In genomic region chr1:1435911-1436633, GRCh38 we compare ENCODE assay signal across 9 cellular contexts. TPM values are rescaled to one million over a fixed set of nuclear protein-coding genes. Genes with fewer than 3 reads are reported as not detected.
DNase-seq lines count a peak whose midpoint lies in the region; ATAC-seq, FAIRE-seq and TF ChIP-seq lines count a peak whose summit lies in the region.
"Had no signal": no experiment of that assay in that cellular context is flagged by ENCODE, and none has a peak within 500 bp of the region (broad histone marks: within the 10 kb centered on the region; RNA-seq: fewer than 3 reads in every experiment).

No MANE protein-coding gene starts in this region.

- H3K9me3 Mint-ChIP-seq in immature natural killer cell = no peaks in the 10 kb centered on the region
- H3K9me3 Mint-ChIP-seq in stimulated activated naive CD8-positive, alpha-beta T cell treated with anti-CD3 and anti-CD28 coated beads, Interleukin-15, amount 100 ng/mL, for 72 hours = no peaks in the 10 kb centered on the region

- POLR2A ChIA-PET in GM12878 (lab: Charles Lee) = interaction anchor here (1.0 to 1.3 kb wide), 3 partner anchors 14 to 460 kb away, joined by 3 read pairs; no protein-coding TSS in a partner anchor

- SMC1A ChIA-PET in GM12878 (lab: Charles Lee; ENCODE audit: uncharacterized antibody, unreplicated experiment) = no interaction called here

- no peak overlapping the region for H3K27ac ChIP-seq in GM12878 (ENCODE audit: control insufficient read depth, insufficient read depth)

- RAD21 ChIA-PET in GM12878 (lab: Charles Lee; ENCODE audit: unreplicated experiment) = interaction anchor here (2.0 kb wide), 1 partner anchor 28 kb away, joined by 8 read pairs; the partner anchor contains the start of gene MRPL20

- H4K20me1 ChIP-seq in GM12878 (ENCODE audit: control insufficient read depth, insufficient read depth) = no peaks in the 10 kb centered on the region

- H3K27me3 Mint-ChIP-seq in immature natural killer cell (ENCODE audit: low read depth in 3 of 3) = peaks cover 2 to 7% (median 5%) of the 10 kb centered on the region in 3 donors
- peaks cover 75% of the 10 kb centered on the region for H3K27me3 Mint-ChIP-seq in stimulated activated naive CD8-positive, alpha-beta T cell treated with anti-CD3 and anti-CD28 coated beads, Interleukin-15, amount 100 ng/mL, for 72 hours

- intact Hi-C loops in GM12878 (cut with micrococcal nuclease; ENCODE audit: unreplicated experiment) = no loop called here

- H3K9me3 ChIP-seq in GM12878 (replicated peaks; ENCODE audit: control insufficient read depth, insufficient read depth, low read length) = no peaks in the 10 kb centered on the region

- peaks cover 22% of the 10 kb centered on the region for H3K4me1 ChIP-seq in GM12878 (ENCODE audit: control insufficient read depth, insufficient read depth, low read length)

- peaks cover 0 to 1% of the 10 kb centered on the region in 2 donors for H3K4me1 Mint-ChIP-seq in immature natural killer cell
- H3K4me1 Mint-ChIP-seq in stimulated activated naive CD8-positive, alpha-beta T cell treated with anti-CD3 and anti-CD28 coated beads, Interleukin-15, amount 100 ng/mL, for 72 hours = peaks cover 33% of the 10 kb centered on the region

- no peak for TF ChIP-seq CTCF in GM12878 (IDR thresholded peaks at IDR 0.05 in 2 of 3, conservative IDR thresholded peaks at IDR 0.05 in 1 of 3; ENCODE audit: control insufficient read depth in 2 of 3, extremely low read depth in 1 of 3, insufficient read depth in 1 of 3, low read depth in 3 of 3, low read length in 3 of 3)

- no peak for TF ChIP-seq EP300 in GM12878 (IDR thresholded peaks at IDR 0.05; ENCODE audit: borderline replicate concordance in 1 of 2, control insufficient read depth in 1 of 2, low read depth in 2 of 2, low read length in 2 of 2)

- CTCF ChIA-PET in GM12878 (lab: Yijun Ruan, JAX) = interaction anchor here (1.8 to 2.3 kb wide), 2 partner anchors 60 to 64 kb away, joined by 5 to 9 read pairs; partner anchors contain the start of gene AURKAIP1

- 18% methylated on average over 31 of the region's 40 CpGs for WGBS in GM12878 (ENCODE audit: insufficient coverage, insufficient replicate concordance, low lambda C conversion rate, missing lambda C conversion rate)

- no peaks in the 10 kb centered on the region for H3K79me2 ChIP-seq in GM12878 (ENCODE audit: control insufficient read depth, insufficient read depth, low read length)

- ATAC-seq in GM12878 = no peak
- no peak for ATAC-seq in stimulated activated naive CD8-positive, alpha-beta T cell treated with anti-CD3 and anti-CD28 coated beads, Interleukin-15, amount 100 ng/mL, for 72 hours
- ATAC-seq in GM18868 (IDR thresholded peaks at IDR 0.05; ENCODE audit: unreplicated experiment) = no peak
- no peak for ATAC-seq in GM21737 (IDR thresholded peaks at IDR 0.05; ENCODE audit: unreplicated experiment)

- DNase-seq in NCI-H510A (lab: John Stamatoyannopoulos, UW) = peak; percentile 90
- DNase-seq in NCI-H510A treated with DMSO at 0.1 percent for 48 hours (lab: John Stamatoyannopoulos, UW) = no peak
- no peak for DNase-seq in GM12878 (ENCODE audit: low read depth, low spot score)
- no peak for DNase-seq in immature natural killer cell
- DNase-seq in stimulated activated naive CD8-positive, alpha-beta T cell treated with anti-CD3 and anti-CD28 coated beads, Interleukin-15, amount 100 ng/mL, for 72 hours = no peak
- DNase-seq in NCI-H2227 treated with DMSO at 0.1 percent for 48 hours (lab: John Stamatoyannopoulos, UW) = no peak

- no TSS peak for BruUV-seq in GM12878 (replicated peaks; lab: Mats Ljungman, UMichigan)

- H3K4me2 ChIP-seq in GM12878 (ENCODE audit: control insufficient read depth, insufficient read depth) = peak overlapping the region; percentile 63; the same call in 1 of the 2 replicates

- no peaks in the 10 kb centered on the region for H3K36me3 Mint-ChIP-seq in immature natural killer cell

- H3K27me3 ChIP-seq in GM12878 (replicated peaks in 1 of 2; ENCODE audit: control insufficient read depth in 2 of 2, insufficient read depth in 2 of 2, low read length in 1 of 2) = peaks cover 0 to 11% of the 10 kb centered on the region in 2 experiments; a peak in 3 of 4 replicates

- no peak overlapping the region for H3K9ac ChIP-seq in GM12878 (ENCODE audit: control insufficient read depth, insufficient read depth, low read length)

- TF ChIP-seq POLR2A in GM12878 (IDR thresholded peaks at IDR 0.05; ENCODE audit: low read depth, low read length) = no peak

- TF ChIP-seq RAD21 in GM12878 (IDR thresholded peaks at IDR 0.05; ENCODE audit: insufficient read depth, low read depth, low read length) = no peak

- H2AFZ ChIP-seq in GM12878 (ENCODE audit: control insufficient read depth, low read depth, low read length) = no peak overlapping the region

- in situ Hi-C loops in GM12878 (cut with MboI) = no loop called here

- H3K27ac Mint-ChIP-seq in immature natural killer cell = no peak overlapping the region
- H3K27ac Mint-ChIP-seq in stimulated activated naive CD8-positive, alpha-beta T cell treated with anti-CD3 and anti-CD28 coated beads, Interleukin-15, amount 100 ng/mL, for 72 hours = no peak overlapping the region

- no peaks in the 10 kb centered on the region for H3K36me3 ChIP-seq in GM12878 (ENCODE audit: control insufficient read depth in 2 of 2, insufficient read depth in 2 of 2, low read length in 1 of 2)

- no peak for FAIRE-seq in GM12878 (lab: Jason Lieb, UNC)

- H3K4me3 Mint-ChIP-seq in immature natural killer cell = peak overlapping the region in 4 of 5 donors; percentile 33 to 68 (median 58)
- peak overlapping the region; percentile 75 for H3K4me3 Mint-ChIP-seq in stimulated activated naive CD8-positive, alpha-beta T cell treated with anti-CD3 and anti-CD28 coated beads, Interleukin-15, amount 100 ng/mL, for 72 hours

- peak overlapping the region; percentile 57; the same call in 1 of the 2 replicates for H3K4me3 ChIP-seq in GM12878

RNA-seq across cellular contexts. Expression of gene VWA1, which starts 0.6 kb away (rescaled TPM):
- total RNA-seq in GM12878 (2013; cell fraction: nucleolus; rRNA removed) = 1.5 and 2.3 TPM in 2 replicates
- total RNA-seq in GM12878 (2014; rRNA removed) (0.40 and 0.71 TPM in 2 replicates), GM12878 (2014; rRNA removed; fragmentation: Illumina TruSeq; extraction: Trizol) (0.13 and 0.14 TPM in 2 replicates), GM12878 (2021) (1.7 and 1.8 TPM in 2 replicates)
- polyA plus RNA-seq in GM12878 (2011; ENCODE audit: low read depth) = 0.70 TPM
- polyA plus RNA-seq in GM12878 (2011; rRNA removed) (0.45 and 1.1 TPM in 2 replicates), GM12878 (2014; fragmentation: Illumina TruSeq; extraction: Trizol) (0.03 TPM in 1 of 2 replicates, not detected in the other), GM12878 (2014; fragmentation: Nextera tagmentation; extraction: Ambion mirVana) (under 1 TPM in 1 of 2 experiments, not detected in 1; 0.02 TPM), GM12878 (2014; rRNA removed) (0.40 and 0.56 TPM in 2 replicates), GM12878 (2016; fragmentation: Nextera tagmentation; extraction: Ambion mirVana) (under 1 TPM in 1 of 2 experiments, not detected in 1; 0.24 TPM), immature natural killer cell (not detected)
- 1.4 and 2.3 TPM in 2 replicates for polyA plus RNA-seq in GM12878 (2011; cell fraction: cytosol; rRNA removed)
- polyA plus RNA-seq in GM12878 (2011; cell fraction: nucleus; rRNA removed) = 3.6 and 5.8 TPM in 2 replicates
- polyA plus RNA-seq in GM12878 (2012) = 4.1 and 4.9 TPM in 2 replicates
- 0.51 and 0.88 TPM in 2 replicates for polyA minus RNA-seq in GM12878 (2011; rRNA and poly(A)+ RNA removed)
- polyA minus RNA-seq in GM12878 (2011; cell fraction: cytosol; rRNA and poly(A)+ RNA removed) = 0.42 and 0.80 TPM in 2 replicates
- polyA minus RNA-seq in GM12878 (2011; cell fraction: nucleus; rRNA and poly(A)+ RNA removed) = 1.7 and 1.8 TPM in 2 replicates

RNA-seq across cellular contexts. Expression of gene ATAD3C, which starts 13.4 kb away (rescaled TPM):
- 1.4 and 2.7 TPM in 2 replicates for total RNA-seq in GM12878 (2013; cell fraction: nucleolus; rRNA removed)
- total RNA-seq in GM12878 (2014; rRNA removed) (0.06 and 0.44 TPM in 2 replicates), GM12878 (2014; rRNA removed; fragmentation: Illumina TruSeq; extraction: Trizol) (0.41 and 0.63 TPM in 2 replicates), GM12878 (2021) (1.1 and 1.6 TPM in 2 replicates)
- 3.2 TPM for polyA plus RNA-seq in GM12878 (2011; ENCODE audit: low read depth)
- polyA plus RNA-seq in GM12878 (2011; rRNA removed) (2.2 and 3.1 TPM in 2 replicates), GM12878 (2014; fragmentation: Illumina TruSeq; extraction: Trizol) (0.22 and 0.32 TPM in 2 replicates), GM12878 (2014; fragmentation: Nextera tagmentation; extraction: Ambion mirVana) (under 1 TPM; 0.03 to 0.13 TPM), GM12878 (2014; rRNA removed) (1.1 and 2.1 TPM in 2 replicates), GM12878 (2016; fragmentation: Nextera tagmentation; extraction: Ambion mirVana) (1 to 10 TPM; 2.1 to 2.9 TPM), immature natural killer cell (1 to 10 TPM; 1.5 to 4.0 (median 3.1) TPM)
- polyA plus RNA-seq in GM12878 (2011; cell fraction: cytosol; rRNA removed) = 7.5 and 8.5 TPM in 2 replicates
- polyA plus RNA-seq in GM12878 (2011; cell fraction: nucleus; rRNA removed) = 1.8 and 3.0 TPM in 2 replicates
- polyA plus RNA-seq in GM12878 (2012) = 1.7 and 2.1 TPM in 2 replicates
- polyA minus RNA-seq in GM12878 (2011; rRNA and poly(A)+ RNA removed) = 0.29 and 2.3 TPM in 2 replicates
- 0.42 TPM in 1 of 2 replicates, not detected in the other for polyA minus RNA-seq in GM12878 (2011; cell fraction: cytosol; rRNA and poly(A)+ RNA removed)
- polyA minus RNA-seq in GM12878 (2011; cell fraction: nucleus; rRNA and poly(A)+ RNA removed) = 1.2 TPM in 1 of 2 replicates, not detected in the other

RNA-seq across cellular contexts. Expression of gene ANKRD65, which starts 15.0 kb away (rescaled TPM):
- 1.2 and 1.8 TPM in 2 replicates for total RNA-seq in GM12878 (2013; cell fraction: nucleolus; rRNA removed)
- total RNA-seq in GM12878 (2014; rRNA removed) = 0.17 and 0.33 TPM in 2 replicates
- 0.18 and 0.45 TPM in 2 replicates for total RNA-seq in GM12878 (2014; rRNA removed; fragmentation: Illumina TruSeq; extraction: Trizol)
- 0.96 and 1.2 TPM in 2 replicates for total RNA-seq in GM12878 (2021)
- polyA plus RNA-seq in GM12878 (2011; ENCODE audit: low read depth) = 0.42 TPM
- polyA plus RNA-seq in GM12878 (2011; rRNA removed) = 0.12 and 0.24 TPM in 2 replicates
- 0.21 and 0.38 TPM in 2 replicates for polyA plus RNA-seq in GM12878 (2011; cell fraction: cytosol; rRNA removed)
- polyA plus RNA-seq in GM12878 (2011; cell fraction: nucleus; rRNA removed) = 2.0 and 2.3 TPM in 2 replicates
- polyA plus RNA-seq in GM12878 (2012) = 1.3 TPM in 2 replicates
- polyA plus RNA-seq in GM12878 (2014; fragmentation: Illumina TruSeq; extraction: Trizol) = 0.14 and 0.29 TPM in 2 replicates
- polyA plus RNA-seq in GM12878 (2014; fragmentation: Nextera tagmentation; extraction: Ambion mirVana) = under 1 TPM; 0.05 to 0.15 TPM
- 0.86 and 0.94 TPM in 2 replicates for polyA plus RNA-seq in GM12878 (2014; rRNA removed)
- 1 to 10 TPM; 1.8 to 2.8 TPM for polyA plus RNA-seq in GM12878 (2016; fragmentation: Nextera tagmentation; extraction: Ambion mirVana)
- polyA minus RNA-seq in GM12878 (2011; rRNA and poly(A)+ RNA removed) = 0.15 TPM in 1 of 2 replicates, not detected in the other
- not detected in 2 replicates for polyA minus RNA-seq in GM12878 (2011; cell fraction: cytosol; rRNA and poly(A)+ RNA removed)
- polyA minus RNA-seq in GM12878 (2011; cell fraction: nucleus; rRNA and poly(A)+ RNA removed) = 0.36 TPM in 1 of 2 replicates, not detected in the other
- not detected for polyA plus RNA-seq in immature natural killer cell
- total RNA-seq: T-helper 1 cell treated with Interleukin-12 subunit alpha and Interleukin-12 subunit beta and Interleukin-4 antibody, amounts not matched to agents 30 ng/mL and 1 ng/mL, for 36 hours had no signal

RNA-seq across cellular contexts. Expression of gene MRPL20, which starts 29.0 kb away (rescaled TPM):
- total RNA-seq in GM12878 (2013; cell fraction: nucleolus; rRNA removed) = 47.9 and 53.1 TPM in 2 replicates
- 205 and 223 TPM in 2 replicates for total RNA-seq in GM12878 (2014; rRNA removed)
- total RNA-seq in GM12878 (2014; rRNA removed; fragmentation: Illumina TruSeq; extraction: Trizol) = 132 and 153 TPM in 2 replicates
- 141 and 149 TPM in 2 replicates for total RNA-seq in GM12878 (2021)
- 92.4 TPM for polyA plus RNA-seq in GM12878 (2011; ENCODE audit: low read depth)
- polyA plus RNA-seq in GM12878 (2011; rRNA removed) = 143 and 146 TPM in 2 replicates
- polyA plus RNA-seq in GM12878 (2011; cell fraction: cytosol; rRNA removed) = 168 and 192 TPM in 2 replicates
- polyA plus RNA-seq in GM12878 (2011; cell fraction: nucleus; rRNA removed) = 105 and 125 TPM in 2 replicates
- 151 and 170 TPM in 2 replicates for polyA plus RNA-seq in GM12878 (2012)
- 115 and 129 TPM in 2 replicates for polyA plus RNA-seq in GM12878 (2014; fragmentation: Illumina TruSeq; extraction: Trizol)
- polyA plus RNA-seq in GM12878 (2014; fragmentation: Nextera tagmentation; extraction: Ambion mirVana) = 100 to 1,000 TPM; 519 to 525 TPM
- polyA plus RNA-seq in GM12878 (2014; rRNA removed) = 287 and 301 TPM in 2 replicates
- polyA plus RNA-seq in GM12878 (2016; fragmentation: Nextera tagmentation; extraction: Ambion mirVana) = 100 to 1,000 TPM; 366 to 375 TPM
- polyA minus RNA-seq in GM12878 (2011; rRNA and poly(A)+ RNA removed) = 72.9 and 94.2 TPM in 2 replicates
- 54.8 and 63.4 TPM in 2 replicates for polyA minus RNA-seq in GM12878 (2011; cell fraction: cytosol; rRNA and poly(A)+ RNA removed)
- polyA minus RNA-seq in GM12878 (2011; cell fraction: nucleus; rRNA and poly(A)+ RNA removed) = 26.7 and 39.5 TPM in 2 replicates
- polyA plus RNA-seq in immature natural killer cell = 100 to 1,000 TPM; 167 to 194 (median 182) TPM

RNA-seq across cellular contexts. Expression of gene ATAD3B, which starts 35.5 kb away (rescaled TPM):
- 53.2 and 60.0 TPM in 2 replicates for total RNA-seq in GM12878 (2013; cell fraction: nucleolus; rRNA removed)
- total RNA-seq in GM12878 (2014; rRNA removed) (29.7 and 35.7 TPM in 2 replicates), GM12878 (2014; rRNA removed; fragmentation: Illumina TruSeq; extraction: Trizol) (9.3 and 10.7 TPM in 2 replicates), GM12878 (2021) (32.9 and 36.8 TPM in 2 replicates)
- polyA plus RNA-seq in GM12878 (2011; ENCODE audit: low read depth) = 4.4 TPM
- polyA plus RNA-seq in GM12878 (2011; rRNA removed) (7.6 and 14.0 TPM in 2 replicates), GM12878 (2014; fragmentation: Illumina TruSeq; extraction: Trizol) (2.1 and 5.8 TPM in 2 replicates), GM12878 (2014; fragmentation: Nextera tagmentation; extraction: Ambion mirVana) (under 1 TPM; 0.03 to 0.73 TPM), GM12878 (2014; rRNA removed) (38.8 and 52.5 TPM in 2 replicates), GM12878 (2016; fragmentation: Nextera tagmentation; extraction: Ambion mirVana) (10 to 100 TPM; 33.7 to 35.1 TPM), immature natural killer cell (1 to 10 TPM in 2 of 3 donors, under 1 TPM in 1; 0.39 to 5.0 (median 2.5) TPM)
- 14.1 and 30.5 TPM in 2 replicates for polyA plus RNA-seq in GM12878 (2011; cell fraction: cytosol; rRNA removed)
- 90.3 and 160 TPM in 2 replicates for polyA plus RNA-seq in GM12878 (2011; cell fraction: nucleus; rRNA removed)
- 14.0 and 21.3 TPM in 2 replicates for polyA plus RNA-seq in GM12878 (2012)
- 5.5 and 13.1 TPM in 2 replicates for polyA minus RNA-seq in GM12878 (2011; rRNA and poly(A)+ RNA removed)
- polyA minus RNA-seq in GM12878 (2011; cell fraction: cytosol; rRNA and poly(A)+ RNA removed) = 11.0 and 17.0 TPM in 2 replicates
- 13.7 and 34.8 TPM in 2 replicates for polyA minus RNA-seq in GM12878 (2011; cell fraction: nucleus; rRNA and poly(A)+ RNA removed)
